Comparison of ENCODE assay signal across 1 cellular context in the genomic region with DNA sequence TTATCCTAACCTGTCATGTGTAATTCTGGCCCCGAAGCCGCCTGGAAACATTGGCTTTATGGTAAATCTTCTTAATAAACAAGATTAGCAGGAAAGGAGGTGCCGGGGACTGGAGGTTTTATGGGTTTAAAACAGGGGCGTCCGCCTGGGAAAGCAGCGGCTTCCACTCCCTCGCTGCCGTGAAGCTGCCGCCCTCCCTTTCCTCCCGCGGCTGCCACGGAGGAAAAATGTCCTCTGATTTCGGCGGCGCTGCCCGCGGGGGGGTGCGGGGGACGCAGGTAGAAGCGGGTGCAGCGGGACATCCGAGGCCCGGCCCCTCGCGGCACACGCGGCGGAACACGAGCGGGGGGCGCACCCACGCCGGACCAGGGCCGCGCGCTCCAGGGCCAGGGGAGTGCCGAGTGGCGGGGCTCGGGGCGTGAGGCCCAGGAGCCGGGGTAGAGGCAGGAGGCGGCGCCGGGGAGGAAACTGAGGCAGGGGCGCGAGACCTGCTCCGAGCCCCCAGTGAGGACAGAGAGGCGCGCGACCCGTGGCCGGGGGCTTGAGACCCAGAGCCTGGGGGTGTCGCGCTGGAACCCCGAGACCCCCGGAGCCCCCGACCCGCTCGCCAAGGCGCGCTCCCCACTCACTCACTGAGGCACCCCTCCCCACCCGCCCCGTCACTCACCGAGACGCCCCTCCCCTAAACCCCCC.
TF ChIP-seq lines count a peak whose summit lies in the region.

No MANE protein-coding gene starts in this region.

TF ChIP-seq in H1, 55 proteins besides CTCF, POLR2A, EP300 and RAD21:
- TF ChIP-seq RNF2 (IDR thresholded peaks at IDR 0.05; ENCODE audit: borderline replicate concordance, low read depth, low read length, missing control alignments, poor library complexity, severe bottlenecking) (no peak), ASH2L (IDR thresholded peaks at IDR 0.05; ENCODE audit: low read length) (no peak)
